ENCODE assay signal across 26 cellular contexts in genomic region chr4:184153781-184154542, GRCh38.
DNase-seq lines count a peak whose midpoint lies in the region; ATAC-seq, FAIRE-seq and TF ChIP-seq lines count a peak whose summit lies in the region.
"Had no signal": no experiment of that assay in that cellular context is flagged by ENCODE, and none has a peak within 500 bp of the region (broad histone marks: within the 10 kb centered on the region; RNA-seq: fewer than 3 reads in every experiment).

No MANE protein-coding gene starts in this region.

- no peak overlapping the region for H3K4me3 ChIP-seq in esophagus (ENCODE audit: low read depth in 1 of 2, low read length in 2 of 2)
- H3K4me3 ChIP-seq in gastrocnemius medialis: no peak overlapping the region
- H3K4me3 ChIP-seq in small intestine (ENCODE audit: low read depth in 1 of 2, low read length in 2 of 2): no peak overlapping the region
- H3K4me3 ChIP-seq: GM23248, PC-9 had no signal

- no peak overlapping the region for H3K27ac Mint-ChIP-seq in natural killer cell treated with Interleukin-12 subunit alpha and Interleukin-12 subunit beta and Interleukin-15 and Interleukin-18, amount 100 ng/mL, for 72 hours
- H3K27ac Mint-ChIP-seq in activated naive CD8-positive, alpha-beta T cell treated with anti-CD3 and anti-CD28 coated beads for 36 hours: no peak overlapping the region
- H3K27ac Mint-ChIP-seq: B cell had no signal

- 63 to 77% methylated on average over 12 of the region's 12 CpGs for WGBS in esophagus, 2 donors
- WGBS in small intestine, 3 donors: 69 to 87% (median 83%) methylated on average over 12 of the region's 12 CpGs

- TF ChIP-seq CTCF in gastrocnemius medialis (IDR thresholded peaks at IDR 0.05 in 4 of 5, conservative IDR thresholded peaks at IDR 0.05 in 1 of 5): no peak

- H3K36me3 Mint-ChIP-seq in natural killer cell treated with Interleukin-12 subunit alpha and Interleukin-12 subunit beta and Interleukin-15 and Interleukin-18, amount 100 ng/mL, for 72 hours: no peaks in the 10 kb centered on the region
- no peaks in the 10 kb centered on the region for H3K36me3 Mint-ChIP-seq in activated naive CD8-positive, alpha-beta T cell treated with anti-CD3 and anti-CD28 coated beads for 36 hours

- no peaks in the 10 kb centered on the region for H3K4me1 Mint-ChIP-seq in natural killer cell treated with Interleukin-12 subunit alpha and Interleukin-12 subunit beta and Interleukin-15 and Interleukin-18, amount 100 ng/mL, for 72 hours (ENCODE audit: low read depth in 2 of 2)
- no peaks in the 10 kb centered on the region for H3K4me1 Mint-ChIP-seq in activated naive CD8-positive, alpha-beta T cell treated with anti-CD3 and anti-CD28 coated beads for 36 hours
- H3K4me1 Mint-ChIP-seq: B cell had no signal

- H3K27me3 ChIP-seq in esophagus (ENCODE audit: control insufficient read depth in 1 of 2, insufficient read depth in 2 of 2, low read length in 2 of 2): no peaks in the 10 kb centered on the region
- no peaks in the 10 kb centered on the region for H3K27me3 ChIP-seq in gastrocnemius medialis
- no peaks in the 10 kb centered on the region for H3K27me3 ChIP-seq in small intestine (ENCODE audit: control insufficient read depth in 2 of 2, insufficient read depth in 2 of 2, low read length in 2 of 2)

- FAIRE-seq in small intestine (lab: Jason Lieb, UNC): no peak
- FAIRE-seq: A204.1, D721Med had no signal

- no peak overlapping the region for H3K4me3 Mint-ChIP-seq in natural killer cell treated with Interleukin-12 subunit alpha and Interleukin-12 subunit beta and Interleukin-15 and Interleukin-18, amount 100 ng/mL, for 72 hours
- no peak overlapping the region for H3K4me3 Mint-ChIP-seq in activated naive CD8-positive, alpha-beta T cell treated with anti-CD3 and anti-CD28 coated beads for 36 hours
- H3K4me3 Mint-ChIP-seq: B cell had no signal

- TF ChIP-seq POLR2A in gastrocnemius medialis (IDR thresholded peaks at IDR 0.05): no peak

- peaks cover 25 to 27% of the 10 kb centered on the region in 2 donors for H3K27me3 Mint-ChIP-seq in natural killer cell treated with Interleukin-12 subunit alpha and Interleukin-12 subunit beta and Interleukin-15 and Interleukin-18, amount 100 ng/mL, for 72 hours
- peaks cover 21% of the 10 kb centered on the region for H3K27me3 Mint-ChIP-seq in activated naive CD8-positive, alpha-beta T cell treated with anti-CD3 and anti-CD28 coated beads for 36 hours

- H3K4me1 ChIP-seq in esophagus (ENCODE audit: control insufficient read depth in 2 of 2, insufficient read depth in 2 of 2, low read length in 1 of 2) (peaks cover 0 to 3% of the 10 kb centered on the region in 2 donors), gastrocnemius medialis (peaks cover 0 to 29% of the 10 kb centered on the region in 2 donors), small intestine (ENCODE audit: control insufficient read depth in 2 of 2, insufficient read depth in 1 of 2, low read depth in 1 of 2, low read length in 1 of 2) (peaks cover 0 to 3% of the 10 kb centered on the region in 2 donors)

- in situ Hi-C loops in gastrocnemius medialis (cut with MboI; ENCODE audit: low sequenced_read_pairs in 4 of 4): no loop called here

- no peaks in the 10 kb centered on the region for H3K9me3 ChIP-seq in esophagus (ENCODE audit: control insufficient read depth in 2 of 2, insufficient read depth in 1 of 2, low read depth in 1 of 2, low read length in 1 of 2)
- no peaks in the 10 kb centered on the region for H3K9me3 ChIP-seq in gastrocnemius medialis
- H3K9me3 ChIP-seq in small intestine (ENCODE audit: control insufficient read depth, low read depth): no peaks in the 10 kb centered on the region

- ATAC-seq in left lobe of liver (peak; percentile 52), gastrocnemius medialis (peak in 1 of 2 donors; percentile 40)
- no peak for ATAC-seq in natural killer cell treated with Interleukin-12 subunit alpha and Interleukin-12 subunit beta and Interleukin-15 and Interleukin-18, amount 100 ng/mL, for 72 hours

- DNase-seq in Ammon's horn (ENCODE audit: low spot score): peak; percentile 38
- no peak for DNase-seq in left lobe of liver (ENCODE audit: low spot score)
- no peak for DNase-seq in gastrocnemius medialis
- no peak for DNase-seq in natural killer cell treated with Interleukin-12 subunit alpha and Interleukin-12 subunit beta and Interleukin-15 and Interleukin-18, amount 100 ng/mL, for 72 hours (ENCODE audit: low spot score)
- no peak for DNase-seq in small intestine
- DNase-seq in activated naive CD8-positive, alpha-beta T cell treated with anti-CD3 and anti-CD28 coated beads for 36 hours: no peak
- no peak for DNase-seq in H4 (ENCODE audit: low spot score)
- DNase-seq: EL, GF-D8, GM23248, HCEC 1CT, KBM-7, MM.1S, NCI-H1092, NCI-H1436 treated with DMSO at 0.1 percent for 48 hours, NCI-H2029, NCI-H2227 treated with DMSO at 0.1 percent for 48 hours, NCI-H510A, NCI-H748 treated with DMSO at 0.1 percent for 48 hours, PC-9, RPMI8226, SIG-M5 had no signal

- H3K27ac ChIP-seq in esophagus (ENCODE audit: low read depth in 2 of 2, low read length in 1 of 2): peak overlapping the region; percentile 33 to 41
- peak overlapping the region in 3 of 4 donors; percentile 6 to 64 (median 29) for H3K27ac ChIP-seq in gastrocnemius medialis
- peak overlapping the region in 1 of 2 donors; percentile 12 for H3K27ac ChIP-seq in small intestine (ENCODE audit: low read depth in 1 of 2, low read length in 1 of 2)
- H3K27ac ChIP-seq: GM23248, PC-9 had no signal

- H3K36me3 ChIP-seq in esophagus (ENCODE audit: control insufficient read depth in 2 of 2, insufficient read depth in 2 of 2, low read length in 1 of 2) (no peaks in the 10 kb centered on the region), gastrocnemius medialis (no peaks in the 10 kb centered on the region), small intestine (ENCODE audit: control insufficient read depth in 2 of 2, insufficient read depth in 2 of 2, low read length in 2 of 2) (no peaks in the 10 kb centered on the region)

- intact Hi-C loops in gastrocnemius medialis (cut with DNase I; ENCODE audit: low total_unique reads): no loop called here

- no peaks in the 10 kb centered on the region for H3K9me3 Mint-ChIP-seq in natural killer cell treated with Interleukin-12 subunit alpha and Interleukin-12 subunit beta and Interleukin-15 and Interleukin-18, amount 100 ng/mL, for 72 hours
- H3K9me3 Mint-ChIP-seq in activated naive CD8-positive, alpha-beta T cell treated with anti-CD3 and anti-CD28 coated beads for 36 hours: no peaks in the 10 kb centered on the region
